ENCODE assay signal across 8 cellular contexts in the genomic region with DNA sequence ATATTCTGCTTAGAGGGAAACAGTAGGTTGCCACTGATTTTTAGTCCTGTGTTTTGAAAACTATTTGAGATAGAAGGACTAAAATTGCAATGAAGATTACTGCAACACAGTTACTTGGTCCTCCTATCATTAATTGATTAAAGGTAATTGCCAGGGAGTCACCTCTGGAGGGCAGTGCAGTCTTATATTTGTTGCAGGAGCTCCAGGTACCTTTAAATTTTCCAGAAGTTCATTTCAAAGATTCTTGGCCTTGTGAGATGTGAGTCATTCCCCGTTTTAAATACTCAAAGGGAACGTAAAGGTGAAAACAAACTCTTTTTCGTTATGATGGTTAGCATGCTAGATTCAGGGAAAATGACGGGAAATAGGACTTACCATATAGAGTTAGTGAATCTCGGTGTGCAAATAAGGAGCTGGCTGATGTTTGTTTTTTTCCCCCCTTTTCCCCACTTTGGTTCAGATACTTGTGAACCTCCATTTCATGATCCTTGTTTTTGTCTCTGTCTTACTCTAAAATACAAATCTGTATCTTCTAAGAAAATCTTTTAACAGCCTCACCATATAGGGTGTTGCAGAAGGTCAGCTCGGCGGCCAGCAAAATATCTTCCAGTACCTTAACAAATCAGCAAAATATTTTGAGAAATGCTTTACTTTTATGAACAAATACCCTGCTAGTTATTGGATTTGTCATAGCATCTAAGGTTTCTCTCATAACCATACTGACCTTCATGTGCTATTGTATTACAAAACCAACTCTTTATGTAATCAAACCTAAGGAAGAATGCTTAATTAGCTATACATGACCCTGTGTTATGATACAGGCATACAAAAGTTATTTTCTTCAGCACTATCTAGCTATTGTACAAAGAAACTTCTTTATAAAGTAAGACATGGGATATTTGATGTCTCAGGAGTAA.
DNase-seq lines count a peak whose midpoint lies in the region; ATAC-seq and TF ChIP-seq lines count a peak whose summit lies in the region.

No MANE protein-coding gene starts in this region.

- no peaks in the 10 kb centered on the region for H3K9me3 Mint-ChIP-seq in CD4-positive, alpha-beta memory T cell

- H3K27ac Mint-ChIP-seq in CD4-positive, alpha-beta memory T cell = no peak overlapping the region

- 0 out of 2 replicates have a peak overlapping the region, but pooled peaks have one; percentile 1 for H3K27ac ChIP-seq in VCaP
- H3K27ac ChIP-seq in CD4-positive, alpha-beta memory T cell (ENCODE audit: low read depth, low read length) = no peak overlapping the region

- DNase-seq in A172 (ENCODE audit: low spot score) (peak; percentile 86), GM10266 (ENCODE audit: extremely low spot score) (peak; percentile 10), NCI-H2029 (lab: John Stamatoyannopoulos, UW) (peak; percentile 63), glomerular endothelial cell (ENCODE audit: extremely low read depth, low read depth, low spot score) (peak; percentile 31), putamen (ENCODE audit: low spot score) (peak; percentile 58)
- no peak for DNase-seq in CD4-positive, alpha-beta memory T cell

- ATAC-seq in HG02798 (IDR thresholded peaks at IDR 0.05; ENCODE audit: poor library complexity, unreplicated experiment) = peak; percentile 67

- peaks cover 5% of the 10 kb centered on the region for H3K4me1 ChIP-seq in CD4-positive, alpha-beta memory T cell (ENCODE audit: insufficient read depth, low read length)

- peak; percentile 72 for TF ChIP-seq CTCF in GM10266 (IDR thresholded peaks at IDR 0.05; ENCODE audit: control insufficient read depth, insufficient read depth, low read depth, missing control alignments)
- peak; percentile 77 for TF ChIP-seq CTCF in VCaP (conservative IDR thresholded peaks at IDR 0.05)

- no peaks in the 10 kb centered on the region for H3K36me3 ChIP-seq in CD4-positive, alpha-beta memory T cell (ENCODE audit: insufficient read depth, low read length)

- intact Hi-C loops in CD4-positive, alpha-beta memory T cell (cut with micrococcal nuclease) = loop anchor here (5.0 kb wide), 2 partner anchors 315 to 1315 kb away; no protein-coding TSS in a partner anchor

- CTCF ChIA-PET in CD4-positive, alpha-beta memory T cell (lab: Charles Lee; ENCODE audit: partially characterized antibody) = interaction anchor here (0.6 to 4.0 kb wide), 10 partner anchors 8 to 672 kb away, joined by 3 to 17 read pairs (median 4); no protein-coding TSS in a partner anchor

- H3K4me3 Mint-ChIP-seq in CD4-positive, alpha-beta memory T cell = no peak overlapping the region

- H3K27me3 Mint-ChIP-seq in CD4-positive, alpha-beta memory T cell = peaks cover 0 to 3% of the 10 kb centered on the region in 2 donors

- H3K27me3 ChIP-seq in CD4-positive, alpha-beta memory T cell (ENCODE audit: insufficient read depth, low read length) = no peaks in the 10 kb centered on the region

- POLR2A ChIA-PET in CD4-positive, alpha-beta memory T cell (lab: Charles Lee; ENCODE audit: partially characterized antibody) = no interaction called here

- no peaks in the 10 kb centered on the region for H3K9me3 ChIP-seq in CD4-positive, alpha-beta memory T cell (ENCODE audit: control insufficient read depth in 1 of 2, low read length in 2 of 2)

- H3K4me3 ChIP-seq in CD4-positive, alpha-beta memory T cell (ENCODE audit: low read length in 2 of 2) = no peak overlapping the region

- peaks cover 1 to 6% (median 3%) of the 10 kb centered on the region in 4 donors for H3K4me1 Mint-ChIP-seq in CD4-positive, alpha-beta memory T cell

- no peaks in the 10 kb centered on the region for H3K36me3 Mint-ChIP-seq in CD4-positive, alpha-beta memory T cell

Comparison
In these comparisons a context has a peak if more than half of its experiments do, and no peak if none do; other contexts are left out.
1. DNase-seq: peak in A172 (single experiment), GM10266 (single experiment), NCI-H2029 (single experiment), glomerular endothelial cell (single experiment) and putamen (single experiment); none in CD4-positive, alpha-beta memory T cell (0 of 5).